19 cellular contexts compared by ENCODE assay signal in genomic region chr2:46828491-46829239, GRCh38.
"Had no signal": no experiment of that assay in that cellular context is flagged by ENCODE, and none has a peak within 500 bp of the region (broad histone marks: within the 10 kb centered on the region; RNA-seq: fewer than 3 reads in every experiment).

No MANE protein-coding gene starts in this region.

- H3K36me3 ChIP-seq: breast epithelium, uterus had no signal

- FAIRE-seq: TTC549 had no signal

- H3K27ac Mint-ChIP-seq: activated CD8-positive, alpha-beta T cell treated with anti-CD3 and anti-CD28 coated beads, Interleukin-2, amount 10 ng/mL, durations not matched to agents 7 days and 5 days; naive B cell; stimulated activated memory B cell treated with anti-CD40 and anti-IgM and Interleukin-4, amounts not matched to agents 10 μg/mL and 1 μg/mL and 100 μg/mL, for 72 hours; WTC11 had no signal

- H3K9me3 ChIP-seq: breast epithelium, uterus had no signal

- H3K27me3 ChIP-seq: breast epithelium, hepatocyte, uterus had no signal

- H2AFZ ChIP-seq: hepatocyte, parathyroid adenoma had no signal

- H3K4me3 Mint-ChIP-seq: activated CD8-positive, alpha-beta T cell treated with anti-CD3 and anti-CD28 coated beads, Interleukin-2, amount 10 ng/mL, durations not matched to agents 7 days and 5 days; naive B cell; stimulated activated memory B cell treated with anti-CD40 and anti-IgM and Interleukin-4, amounts not matched to agents 10 μg/mL and 1 μg/mL and 100 μg/mL, for 72 hours; WTC11 had no signal

- DNase-seq: activated CD4-positive, alpha-beta T cell treated with anti-CD3 and anti-CD28 coated beads for 48 hours; activated CD8-positive, alpha-beta memory T cell treated with anti-CD3 and anti-CD28 coated beads, Interleukin-2, amount 50 U/mL, for 4 hours; activated CD8-positive, alpha-beta T cell treated with anti-CD3 and anti-CD28 coated beads, Interleukin-2, amount 10 ng/mL, durations not matched to agents 7 days and 5 days; activated naive CD4-positive, alpha-beta T cell treated with Interleukin-2 at 50 U/mL for 16 hours; aorta; erythroblast; islet precursor cell; mammary epithelial cell; naive B cell; retina; stimulated activated CD4-positive, alpha-beta T cell treated with anti-CD3 and anti-CD28 coated beads, Interleukin-2, amount 100 ng/mL, for 48 hours; T-helper 2 cell; uterus had no signal

- H3K4me1 Mint-ChIP-seq: WTC11 had no signal

- H3K36me3 Mint-ChIP-seq: stimulated activated memory B cell treated with anti-CD40 and anti-IgM and Interleukin-4, amounts not matched to agents 10 μg/mL and 1 μg/mL and 100 μg/mL, for 72 hours; WTC11 had no signal

- ATAC-seq: activated CD8-positive, alpha-beta T cell treated with anti-CD3 and anti-CD28 coated beads, Interleukin-2, amount 10 ng/mL, durations not matched to agents 7 days and 5 days; WTC11 had no signal

- H3K9ac ChIP-seq: parathyroid adenoma had no signal

- H3K4me1 ChIP-seq: breast epithelium, parathyroid adenoma, uterus had no signal

- H3K4me2 ChIP-seq: hepatocyte had no signal

- H3K27ac ChIP-seq: hepatocyte, parathyroid adenoma had no signal

- H3K4me3 ChIP-seq: breast epithelium, hepatocyte, uterus had no signal
